Comparison of ENCODE assay signal across 11 cellular contexts in the genomic region with DNA sequence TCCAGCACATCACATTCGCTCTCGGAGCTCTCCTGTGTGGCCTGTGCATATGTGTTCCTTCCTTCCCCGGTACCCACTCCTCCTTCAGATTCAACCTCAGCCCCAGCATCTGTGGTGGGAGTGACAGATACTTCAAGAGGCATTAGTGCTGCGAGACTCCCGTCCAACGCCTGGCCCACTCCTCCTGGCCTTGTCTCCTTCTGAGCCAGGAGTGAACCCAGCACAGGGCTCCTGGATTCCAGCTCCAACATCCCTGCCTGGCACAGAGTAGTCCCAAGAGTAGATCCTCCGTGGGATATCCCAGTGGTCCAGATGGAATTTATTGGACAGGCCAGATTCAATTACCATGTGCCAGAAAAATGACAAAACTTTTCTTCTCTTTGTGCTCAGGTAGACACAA. TPM values are rescaled to one million over a fixed set of nuclear protein-coding genes. Genes with fewer than 3 reads are reported as not detected.
A peak's percentile ranks its signal among the peaks of the same experiment; 100 is the strongest.
DNase-seq lines count a peak whose midpoint lies in the region; ATAC-seq, FAIRE-seq and TF ChIP-seq lines count a peak whose summit lies in the region.
"Had no signal": no experiment of that assay in that cellular context is flagged by ENCODE, and none has a peak within 500 bp of the region (broad histone marks: within the 10 kb centered on the region; RNA-seq: fewer than 3 reads in every experiment).

No MANE protein-coding gene starts in this region.

- peak overlapping the region; percentile 30; the same call in 2 of the 3 replicates for H3K4me2 ChIP-seq in A549

- WGBS in A549 (ENCODE audit: missing lambda C conversion rate): 88% methylated on average over 7 of the region's 7 CpGs

- no peak overlapping the region for H3K4me3 Mint-ChIP-seq in MCF 10A (ENCODE audit: unreplicated experiment)

- TF ChIP-seq RAD21 in A549 (conservative IDR thresholded peaks at IDR 0.05 in 1 of 2, IDR thresholded peaks at IDR 0.05 in 1 of 2): no peak

- no peak for TF ChIP-seq POLR2A in A549 (IDR thresholded peaks at IDR 0.05; ENCODE audit: low read length)

- H3K4me1 Mint-ChIP-seq in MCF 10A (ENCODE audit: insufficient read depth, unreplicated experiment): peaks cover 37% of the 10 kb centered on the region

- no peaks in the 10 kb centered on the region for H3K9me3 ChIP-seq in A549
- no peaks in the 10 kb centered on the region for H3K9me3 ChIP-seq in muscle layer of duodenum (ENCODE audit: control insufficient read depth in 1 of 2, low read length in 2 of 2)
- no peaks in the 10 kb centered on the region for H3K9me3 ChIP-seq in upper lobe of right lung

- no peak for ATAC-seq in A549
- no peak for ATAC-seq in upper lobe of right lung
- ATAC-seq in GM19467 (IDR thresholded peaks at IDR 0.05; ENCODE audit: unreplicated experiment): no peak
- ATAC-seq: K562 had no signal

- no TSS peak for BruUV-seq in MCF 10A (replicated peaks; lab: Mats Ljungman, UMichigan)

- H3K36me3 Mint-ChIP-seq in MCF 10A (ENCODE audit: insufficient read depth, unreplicated experiment): peaks cover 6% of the 10 kb centered on the region

- CTCF ChIA-PET in A549 (lab: Yijun Ruan, JAX) (interaction anchor here (0.8 kb wide), 1 partner anchor 15 kb away, joined by 3 read pairs; no protein-coding TSS in a partner anchor), MCF 10A (lab: Yijun Ruan, JAX) (interaction anchor here (0.5 kb wide), 1 partner anchor 8 kb away, joined by 3 read pairs; no protein-coding TSS in a partner anchor)

- H3K27me3 ChIP-seq in muscle layer of duodenum (ENCODE audit: low read depth, low read length): no peaks in the 10 kb centered on the region
- H3K27me3 ChIP-seq in upper lobe of right lung: no peaks in the 10 kb centered on the region

- TF ChIP-seq CTCF in A549 (IDR thresholded peaks at IDR 0.05) (no peak), MCF 10A (IDR thresholded peaks at IDR 0.05; ENCODE audit: unreplicated experiment) (no peak), upper lobe of right lung (IDR thresholded peaks at IDR 0.05) (no peak)

- H3K4me3 ChIP-seq in A549 (no peak overlapping the region), muscle layer of duodenum (ENCODE audit: low read depth in 1 of 2, low read length in 2 of 2) (peak overlapping the region in 1 of 2 donors; percentile 20), upper lobe of right lung (no peak overlapping the region)
- H3K4me3 ChIP-seq: K562 had no signal

- H3K9me3 Mint-ChIP-seq in MCF 10A (ENCODE audit: unreplicated experiment): no peaks in the 10 kb centered on the region

- no peak for DNase-seq in A549 (ENCODE audit: low read depth in 1 of 2, low spot score in 1 of 2)
- peak; percentile 45 for DNase-seq in HT1080 (ENCODE audit: low read depth)
- DNase-seq in MCF 10A (ENCODE audit: unreplicated experiment): no peak
- no peak for DNase-seq in upper lobe of right lung
- no peak for DNase-seq in activated CD4-positive, CD25-positive, alpha-beta regulatory T cell treated with anti-CD3 and anti-CD28 coated beads, Interleukin-2, amount 50 U/mL, for 72 hours
- DNase-seq in DMS153 (lab: John Stamatoyannopoulos, UW): no peak
- DNase-seq: NCI-H2227 treated with DMSO at 0.1 percent for 48 hours had no signal

- H3K27ac Mint-ChIP-seq in MCF 10A (ENCODE audit: low read depth, unreplicated experiment): peak overlapping the region; percentile 78

- H3K27ac ChIP-seq in A549: peak overlapping the region; percentile 21 to 50; a peak in 3 of 6 replicates
- H3K27ac ChIP-seq in muscle layer of duodenum (ENCODE audit: low read length): peak overlapping the region; percentile 53
- no peak overlapping the region for H3K27ac ChIP-seq in upper lobe of right lung

- TF ChIP-seq EP300 in A549 (IDR thresholded peaks at IDR 0.05): no peak

- H3K36me3 ChIP-seq in muscle layer of duodenum (ENCODE audit: control insufficient read depth in 1 of 2, insufficient read depth in 2 of 2, low read length in 2 of 2) (no peaks in the 10 kb centered on the region), upper lobe of right lung (no peaks in the 10 kb centered on the region)

- intact Hi-C loops in MCF 10A (cut with micrococcal nuclease) (loop anchor here (5.0 kb wide), 1 partner anchor 510 kb away; a partner anchor contains a TSS), upper lobe of right lung (cut with DNase I) (no loop called here)

- peaks cover 22% of the 10 kb centered on the region for H3K4me1 ChIP-seq in A549
- peaks cover 5 to 18% of the 10 kb centered on the region in 2 donors for H3K4me1 ChIP-seq in muscle layer of duodenum (ENCODE audit: control insufficient read depth in 1 of 2, insufficient read depth in 2 of 2, low read length in 2 of 2)
- peaks cover 17% of the 10 kb centered on the region for H3K4me1 ChIP-seq in upper lobe of right lung

- POLR2A ChIA-PET in A549 (lab: Yijun Ruan, JAX): no interaction called here
- POLR2A ChIA-PET in MCF 10A (lab: Yijun Ruan, JAX): interaction anchor here (1.6 kb wide), 1 partner anchor 50 kb away, joined by 6 read pairs; no protein-coding TSS in a partner anchor

- no peak for FAIRE-seq in A549 (lab: Jason Lieb, UNC)
- FAIRE-seq: K562 had no signal

- no peaks in the 10 kb centered on the region for H3K27me3 Mint-ChIP-seq in MCF 10A (ENCODE audit: insufficient read depth, unreplicated experiment)
- H3K27me3 Mint-ChIP-seq: CD8-positive, alpha-beta memory T cell had no signal

TF ChIP-seq in A549, 52 proteins besides CTCF, POLR2A, EP300 and RAD21:
- TF ChIP-seq, protein P1, sequence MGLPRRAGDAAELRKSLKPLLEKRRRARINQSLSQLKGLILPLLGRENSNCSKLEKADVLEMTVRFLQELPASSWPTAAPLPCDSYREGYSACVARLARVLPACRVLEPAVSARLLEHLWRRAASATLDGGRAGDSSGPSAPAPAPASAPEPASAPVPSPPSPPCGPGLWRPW (IDR thresholded peaks at IDR 0.05): no peak
- TF ChIP-seq, protein P2, sequence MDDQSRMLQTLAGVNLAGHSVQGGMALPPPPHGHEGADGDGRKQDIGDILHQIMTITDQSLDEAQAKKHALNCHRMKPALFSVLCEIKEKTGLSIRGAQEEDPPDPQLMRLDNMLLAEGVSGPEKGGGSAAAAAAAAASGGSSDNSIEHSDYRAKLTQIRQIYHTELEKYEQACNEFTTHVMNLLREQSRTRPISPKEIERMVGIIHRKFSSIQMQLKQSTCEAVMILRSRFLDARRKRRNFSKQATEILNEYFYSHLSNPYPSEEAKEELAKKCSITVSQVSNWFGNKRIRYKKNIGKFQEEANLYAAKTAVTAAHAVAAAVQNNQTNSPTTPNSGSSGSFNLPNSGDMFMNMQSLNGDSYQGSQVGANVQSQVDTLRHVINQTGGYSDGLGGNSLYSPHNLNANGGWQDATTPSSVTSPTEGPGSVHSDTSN (IDR thresholded peaks at IDR 0.05): no peak
- TF ChIP-seq HOXB13 (CRISPR knock-in tag; IDR thresholded peaks at IDR 0.05; ENCODE audit: low read depth) (no peak), FOXS1 (CRISPR knock-in tag; IDR thresholded peaks at IDR 0.05) (no peak), HDAC2 (IDR thresholded peaks at IDR 0.05) (no peak), SMC3 (IDR thresholded peaks at IDR 0.05) (no peak), TP53 (CRISPR knock-in tag; IDR thresholded peaks at IDR 0.05) (no peak), RFX5 (IDR thresholded peaks at IDR 0.05) (no peak), ZSCAN20 (CRISPR knock-in tag; IDR thresholded peaks at IDR 0.05) (no peak), SREBF2 (IDR thresholded peaks at IDR 0.05) (no peak), CBX8 (IDR thresholded peaks at IDR 0.05) (no peak), MAFK (IDR thresholded peaks at IDR 0.05; ENCODE audit: partially characterized antibody) (no peak), JUNB (IDR thresholded peaks at IDR 0.05) (no peak), MAZ (IDR thresholded peaks at IDR 0.05; ENCODE audit: borderline replicate concordance, low read depth, low read length) (no peak), NR3C1 (IDR thresholded peaks at IDR 0.05) (no peak)
- TF ChIP-seq, protein P3, sequence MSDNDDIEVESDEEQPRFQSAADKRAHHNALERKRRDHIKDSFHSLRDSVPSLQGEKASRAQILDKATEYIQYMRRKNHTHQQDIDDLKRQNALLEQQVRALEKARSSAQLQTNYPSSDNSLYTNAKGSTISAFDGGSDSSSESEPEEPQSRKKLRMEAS (IDR thresholded peaks at IDR 0.05): no peak
- TF ChIP-seq, protein P4, sequence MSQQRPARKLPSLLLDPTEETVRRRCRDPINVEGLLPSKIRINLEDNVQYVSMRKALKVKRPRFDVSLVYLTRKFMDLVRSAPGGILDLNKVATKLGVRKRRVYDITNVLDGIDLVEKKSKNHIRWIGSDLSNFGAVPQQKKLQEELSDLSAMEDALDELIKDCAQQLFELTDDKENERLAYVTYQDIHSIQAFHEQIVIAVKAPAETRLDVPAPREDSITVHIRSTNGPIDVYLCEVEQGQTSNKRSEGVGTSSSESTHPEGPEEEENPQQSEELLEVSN (IDR thresholded peaks at IDR 0.05; ENCODE audit: borderline replicate concordance, low read depth): no peak

RNA-seq across cellular contexts. Expression of a gene that starts 55.9 kb away (rescaled TPM):
- polyA plus RNA-seq in A549 (2011; rRNA removed) (22.0 and 23.8 TPM in 2 replicates), A549 (2017; fragmentation: RNase III; extraction: RNeasy Plus Mini Kit Qiagen cat#74134 plus additional on column Dnase treatment) (6.6 to 7.5 TPM (median 6.9 TPM) in 3 replicates)
- 7.3 and 7.8 TPM in 2 replicates for polyA plus RNA-seq in A549 (2012; cell fraction: cytosol; rRNA removed)
- 8.4 and 11.1 TPM in 2 replicates for polyA plus RNA-seq in A549 (2012; cell fraction: nucleus; rRNA removed)
- polyA minus RNA-seq in A549 (2011; rRNA and poly(A)+ RNA removed): 98.6 and 120 TPM in 2 replicates
- 56.0 and 73.0 TPM in 2 replicates for total RNA-seq in HT1080 (2014; rRNA removed; shearing (Covaris generic))
- polyA plus RNA-seq in HT1080 (2015; cell fraction: cytosol; rRNA removed): 17.8 and 27.7 TPM in 2 replicates
- 74.5 and 83.0 TPM in 2 replicates for polyA plus RNA-seq in HT1080 (2015; cell fraction: nucleus; rRNA removed)
- total RNA-seq in MCF 10A (2022) (17.6 and 21.1 TPM in 2 replicates), upper lobe of right lung (7.0 TPM)
